22 cellular contexts compared by ENCODE assay signal in genomic region chr12:104106965-104107364, GRCh38. TPM values are rescaled to one million over a fixed set of nuclear protein-coding genes. Genes with fewer than 3 reads are reported as not detected.
"Had no signal": no experiment of that assay in that cellular context is flagged by ENCODE, and none has a peak within 500 bp of the region (broad histone marks: within the 10 kb centered on the region; RNA-seq: fewer than 3 reads in every experiment).

No MANE protein-coding gene starts in this region.

- H3K36me3 Mint-ChIP-seq: activated CD4-positive, alpha-beta memory T cell treated with anti-CD3 and anti-CD28 coated beads for 36 hours; WTC11 had no signal

- H3K4me3 Mint-ChIP-seq: activated CD4-positive, alpha-beta memory T cell treated with anti-CD3 and anti-CD28 coated beads for 36 hours; activated naive CD4-positive, alpha-beta T cell treated with anti-CD3 and anti-CD28 coated beads, Interleukin-2, amount 50 U/mL, for 24 hours; effector memory CD8-positive, alpha-beta T cell; immature natural killer cell; nephron progenitor cell; WTC11 had no signal

- ATAC-seq: body of pancreas; effector memory CD8-positive, alpha-beta T cell; left lobe of liver; lower lobe of right lung; mucosa of descending colon; pancreas; psoas muscle; WTC11 had no signal

- DNase-seq: activated CD4-positive, alpha-beta memory T cell treated with anti-CD3 and anti-CD28 coated beads for 36 hours; activated CD4-positive, alpha-beta T cell treated with anti-CD3 and anti-CD28 coated beads for 4 hours; activated gamma-delta T cell; anterior cingulate cortex; body of pancreas; effector memory CD8-positive, alpha-beta T cell; glutamatergic neuron; immature natural killer cell; lower lobe of right lung; mesendoderm; mucosa of descending colon; nephron progenitor cell; pancreas; psoas muscle; spleen; stimulated activated CD4-positive, alpha-beta T cell treated with anti-CD3 and anti-CD28 coated beads, Interleukin-4, amount 100 ng/mL, for 1 hour; stimulated activated naive CD4-positive, alpha-beta T cell; testis; uterus had no signal

- H3K9me3 Mint-ChIP-seq: activated CD4-positive, alpha-beta memory T cell treated with anti-CD3 and anti-CD28 coated beads for 36 hours; activated naive CD4-positive, alpha-beta T cell treated with anti-CD3 and anti-CD28 coated beads, Interleukin-2, amount 50 U/mL, for 24 hours; effector memory CD8-positive, alpha-beta T cell; immature natural killer cell; nephron progenitor cell; WTC11 had no signal

- H3K4me1 Mint-ChIP-seq: nephron progenitor cell had no signal

- H3K27ac Mint-ChIP-seq: activated CD4-positive, alpha-beta memory T cell treated with anti-CD3 and anti-CD28 coated beads for 36 hours; activated naive CD4-positive, alpha-beta T cell treated with anti-CD3 and anti-CD28 coated beads, Interleukin-2, amount 50 U/mL, for 24 hours; effector memory CD8-positive, alpha-beta T cell; immature natural killer cell; nephron progenitor cell; WTC11 had no signal

- H3K27me3 Mint-ChIP-seq: activated CD4-positive, alpha-beta memory T cell treated with anti-CD3 and anti-CD28 coated beads for 36 hours; activated naive CD4-positive, alpha-beta T cell treated with anti-CD3 and anti-CD28 coated beads, Interleukin-2, amount 50 U/mL, for 24 hours; effector memory CD8-positive, alpha-beta T cell had no signal

RNA-seq across cellular contexts. Expression of gene GLT8D2, which starts 57.0 kb away (rescaled TPM):
- total RNA-seq: activated CD4-positive, alpha-beta memory T cell treated with anti-CD3 and anti-CD28 coated beads for 36 hours had no signal
